Comparison of ENCODE assay signal across 1 cellular context in the genomic region with DNA sequence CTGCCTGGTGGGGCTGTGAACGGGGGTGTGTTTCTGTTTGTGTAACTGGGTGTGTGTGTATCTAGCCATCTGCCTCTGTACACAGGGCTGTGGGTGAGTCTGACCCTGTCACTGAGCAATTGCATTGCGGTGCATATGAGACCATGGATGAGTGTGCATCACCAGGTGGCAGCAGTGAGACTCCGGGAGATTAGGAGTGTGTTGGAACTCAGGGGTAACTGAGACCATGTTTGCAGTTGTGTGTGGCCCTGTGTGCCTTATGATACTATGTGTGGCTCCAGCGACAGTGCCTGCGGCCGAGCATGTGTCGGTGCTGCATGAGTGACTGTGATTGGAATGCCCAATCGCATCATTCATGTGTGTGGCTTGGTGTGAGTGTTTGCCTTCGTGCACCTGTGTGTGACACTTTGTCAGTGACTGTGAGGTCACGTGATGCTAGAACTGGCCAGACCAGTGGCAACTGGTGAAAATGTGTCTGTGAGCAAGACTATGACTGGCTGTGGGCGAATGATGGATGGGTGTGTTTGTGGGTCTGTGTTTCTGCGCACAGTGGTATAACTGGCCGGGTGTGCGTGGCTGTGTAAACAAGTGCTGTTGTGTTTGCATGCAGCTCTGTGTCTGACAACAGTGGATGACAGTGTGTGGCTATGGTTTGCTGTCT.
TF ChIP-seq lines count a peak whose summit lies in the region.

No MANE protein-coding gene starts in this region.

TF ChIP-seq in GM23338, 12 proteins besides CTCF, POLR2A, EP300 and RAD21:
- no peak for TF ChIP-seq ZNF462 (CRISPR knock-in tag; IDR thresholded peaks at IDR 0.05)
- no peak for TF ChIP-seq EZH2phosphoT487 (IDR thresholded peaks at IDR 0.05; ENCODE audit: unreplicated experiment)
- no peak for TF ChIP-seq NANOG (IDR thresholded peaks at IDR 0.05; ENCODE audit: borderline replicate concordance)
- no peak for TF ChIP-seq ZNF331 (CRISPR knock-in tag; IDR thresholded peaks at IDR 0.05; ENCODE audit: low read depth)
- TF ChIP-seq ETS1 (IDR thresholded peaks at IDR 0.05) = no peak
- no peak for TF ChIP-seq REST (IDR thresholded peaks at IDR 0.05; ENCODE audit: unreplicated experiment)
- no peak for TF ChIP-seq JUNB (IDR thresholded peaks at IDR 0.05; ENCODE audit: unreplicated experiment)
- TF ChIP-seq POLR2AphosphoS5 (IDR thresholded peaks at IDR 0.05; ENCODE audit: low read depth) = no peak
- TF ChIP-seq CREB1 (CRISPR knock-in tag; IDR thresholded peaks at IDR 0.05; ENCODE audit: low read depth) = no peak
- TF ChIP-seq ZNF114 (CRISPR knock-in tag; IDR thresholded peaks at IDR 0.05) = no peak
- no peak for TF ChIP-seq STAT1 (IDR thresholded peaks at IDR 0.05; ENCODE audit: unreplicated experiment)
- TF ChIP-seq EZH2 (IDR thresholded peaks at IDR 0.05; ENCODE audit: low read depth, unreplicated experiment) = no peak
